ENCODE assay signal across 14 cellular contexts in the genomic region with DNA sequence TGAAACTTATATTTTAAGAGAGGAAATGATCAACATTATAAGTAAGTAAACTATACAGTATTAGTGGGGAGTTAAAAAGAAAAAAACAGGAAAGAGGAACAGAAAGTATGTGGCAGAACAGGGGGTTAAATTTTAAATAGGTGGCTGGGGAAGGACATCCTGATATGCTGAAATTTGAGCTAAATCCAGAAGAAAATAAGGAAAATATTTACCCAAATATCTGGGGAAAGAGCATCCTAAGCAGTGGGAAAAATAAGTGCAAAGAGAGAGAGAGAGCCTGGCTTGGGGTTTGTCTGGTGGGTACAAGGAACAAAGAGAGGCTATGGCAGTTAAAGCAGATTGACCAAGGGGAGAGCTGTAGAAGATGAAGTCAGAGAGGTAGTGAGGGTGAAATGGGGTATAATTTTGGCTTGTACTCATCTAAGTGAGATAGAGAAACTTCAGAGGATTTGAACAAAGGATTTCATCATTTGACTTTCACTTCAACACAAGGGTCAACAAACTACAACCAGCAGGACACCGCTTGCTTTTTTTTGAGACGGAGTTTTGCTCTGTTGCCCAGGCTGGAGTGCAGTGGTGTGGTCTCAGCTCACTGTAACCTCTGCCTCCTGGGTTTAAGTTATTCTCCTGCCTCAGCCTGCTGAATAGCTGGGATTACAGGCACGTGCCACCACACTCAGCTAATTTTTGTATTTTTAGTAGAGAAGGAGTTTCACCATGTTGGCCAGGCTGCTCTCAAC.
DNase-seq lines count a peak whose midpoint lies in the region; ATAC-seq, FAIRE-seq and TF ChIP-seq lines count a peak whose summit lies in the region.
"Had no signal": no experiment of that assay in that cellular context is flagged by ENCODE, and none has a peak within 500 bp of the region (broad histone marks: within the 10 kb centered on the region; RNA-seq: fewer than 3 reads in every experiment).

No MANE protein-coding gene starts in this region.

- TF ChIP-seq CTCF in GM13977 (IDR thresholded peaks at IDR 0.05; ENCODE audit: extremely low read depth, insufficient read depth, missing control alignments) = no peak
- no peak for TF ChIP-seq CTCF in mucosa of descending colon (IDR thresholded peaks at IDR 0.05)

- H3K4me1 ChIP-seq in mucosa of descending colon (ENCODE audit: low read depth) = no peaks in the 10 kb centered on the region
- no peaks in the 10 kb centered on the region for H3K4me1 ChIP-seq in small intestine (ENCODE audit: control insufficient read depth in 2 of 2, insufficient read depth in 1 of 2, low read depth in 1 of 2, low read length in 1 of 2)

- peak; percentile 35 for DNase-seq in GM13977 (ENCODE audit: low spot score)
- peak; percentile 76 for DNase-seq in MV-4-11 (lab: John Stamatoyannopoulos, UW)
- DNase-seq in GM19240 (ENCODE audit: insufficient read length, low spot score) = no peak
- no peak for DNase-seq in NCI-H2081 (lab: John Stamatoyannopoulos, UW)
- no peak for DNase-seq in mucosa of descending colon
- no peak for DNase-seq in small intestine
- DNase-seq: activated CD4-positive, CD25-positive, alpha-beta regulatory T cell; C1 segment of cervical spinal cord; effector CD4-positive, alpha-beta T cell; heart left ventricle; NCI-H2081 treated with DMSO at 0.1 percent for 48 hours had no signal

- WGBS in small intestine, 3 donors = 61 to 78% (median 74%) methylated on average over 3 of the region's 3 CpGs

- no peaks in the 10 kb centered on the region for H3K27me3 ChIP-seq in small intestine (ENCODE audit: control insufficient read depth in 2 of 2, insufficient read depth in 2 of 2, low read length in 2 of 2)
- H3K27me3 ChIP-seq: heart left ventricle had no signal

- H3K4me3 ChIP-seq in mucosa of descending colon = no peak overlapping the region
- H3K4me3 ChIP-seq in small intestine (ENCODE audit: low read depth in 1 of 2, low read length in 2 of 2) = no peak overlapping the region
- H3K4me3 ChIP-seq: heart left ventricle had no signal

- no peak for FAIRE-seq in small intestine (lab: Jason Lieb, UNC)

- ATAC-seq in GM19397 (IDR thresholded peaks at IDR 0.05; ENCODE audit: unreplicated experiment) (peak; percentile 72), HG02870 (IDR thresholded peaks at IDR 0.05; ENCODE audit: unreplicated experiment) (peak; percentile 57), mucosa of descending colon (no peak)
- ATAC-seq: heart left ventricle, sciatic nerve had no signal

- H3K27ac ChIP-seq in small intestine (ENCODE audit: low read depth in 1 of 2, low read length in 1 of 2) = no peak overlapping the region
- H3K27ac ChIP-seq: heart left ventricle had no signal

- in situ Hi-C loops in GM13977 (cut with MboI; ENCODE audit: low pct_unique_long_range_greater_than_20kb, low sequenced_read_pairs, unreplicated experiment) = loop anchor here (25.0 kb wide), 1 partner anchor 657 kb away; no protein-coding TSS in a partner anchor

- H3K36me3 ChIP-seq in mucosa of descending colon (ENCODE audit: low read depth) = no peaks in the 10 kb centered on the region
- no peaks in the 10 kb centered on the region for H3K36me3 ChIP-seq in small intestine (ENCODE audit: control insufficient read depth in 2 of 2, insufficient read depth in 2 of 2, low read length in 2 of 2)
- H3K36me3 ChIP-seq: heart left ventricle had no signal

- no peaks in the 10 kb centered on the region for H3K9me3 ChIP-seq in mucosa of descending colon
- H3K9me3 ChIP-seq in small intestine (ENCODE audit: control insufficient read depth, low read depth) = no peaks in the 10 kb centered on the region
- H3K9me3 ChIP-seq: heart left ventricle had no signal

- intact Hi-C loops in mucosa of descending colon (cut with DNase I, micrococcal nuclease) = no loop called here

Comparison
In these comparisons a context has a peak if more than half of its experiments do, and no peak if none do; other contexts are left out.
1. DNase-seq: peak in GM13977 (single experiment) and MV-4-11 (single experiment); none in GM19240 (single experiment), NCI-H2081 (0 of 2), mucosa of descending colon (0 of 3) and small intestine (single experiment).